In genomic region chr13:52995946-52996345, GRCh38 we compare ENCODE assay signal across 11 cellular contexts. TPM values are rescaled to one million over a fixed set of nuclear protein-coding genes. Genes with fewer than 3 reads are reported as not detected.
"Had no signal": no experiment of that assay in that cellular context is flagged by ENCODE, and none has a peak within 500 bp of the region (broad histone marks: within the 10 kb centered on the region; RNA-seq: fewer than 3 reads in every experiment).

No MANE protein-coding gene starts in this region.

- DNase-seq: GM23248, GOT3, H7, H9, HCEC 1CT, HFFc6 had no signal

- H3K4me3 ChIP-seq: GM23248, GM23338, HAP-1 had no signal

- ATAC-seq: GM23338, HCT116 had no signal

- H3K36me3 ChIP-seq: HAP-1 had no signal

- H3K4me1 ChIP-seq: HAP-1 had no signal

- H3K9me3 ChIP-seq: HAP-1 had no signal

RNA-seq across cellular contexts. Expression of gene OLFM4, which starts 32.7 kb away (rescaled TPM):
- total RNA-seq: GM23248, GM23338, H1, H4, H7, H9, HFFc6 had no signal
